8 cellular contexts compared by ENCODE assay signal in the genomic region with DNA sequence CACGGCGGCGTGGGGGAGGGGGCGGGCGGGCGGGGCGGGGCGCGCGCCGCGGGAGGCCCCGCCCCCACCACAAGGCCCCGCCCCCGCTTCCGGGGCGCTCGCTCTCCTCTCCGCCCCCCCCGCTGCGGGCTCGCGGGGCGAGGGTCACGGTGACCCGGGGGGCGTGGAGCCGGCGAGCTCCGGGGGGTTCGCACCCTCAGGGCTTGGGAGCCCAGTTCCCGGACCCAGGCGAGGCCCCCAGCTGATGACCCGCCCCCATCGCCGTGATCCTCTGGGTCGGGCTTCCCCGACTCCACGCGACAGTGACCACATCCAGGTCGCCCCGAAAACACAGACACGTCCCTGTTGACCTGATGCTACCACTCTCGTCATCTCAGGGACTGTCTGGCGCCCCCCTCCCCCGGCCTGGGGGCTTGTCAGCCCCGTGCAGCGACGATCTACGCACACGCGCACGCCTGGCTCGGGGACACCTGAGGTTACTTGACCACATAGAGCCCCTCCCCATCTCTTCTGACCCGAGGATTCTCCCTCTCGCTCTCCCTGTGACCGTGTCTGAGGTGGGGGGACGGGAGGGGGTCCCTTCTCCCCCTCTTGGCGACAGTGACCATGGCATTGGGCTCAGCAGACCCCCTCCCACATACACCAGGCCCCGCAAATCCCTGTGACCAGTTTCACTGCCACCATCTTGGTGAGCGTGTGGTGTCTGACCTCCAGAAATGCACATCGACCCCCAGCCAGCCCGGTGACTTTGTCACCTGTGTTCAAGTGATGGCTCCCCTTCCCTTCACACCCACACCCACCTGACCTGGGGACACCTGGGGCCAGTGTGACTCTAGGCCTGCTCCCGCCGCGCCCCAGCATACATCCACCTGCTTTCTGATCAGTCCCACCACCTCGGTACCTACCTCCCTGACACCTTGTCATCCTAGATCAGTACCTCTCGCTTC. TPM values are rescaled to one million over a fixed set of nuclear protein-coding genes. Genes with fewer than 3 reads are reported as not detected.
A peak's percentile ranks its signal among the peaks of the same experiment; 100 is the strongest.
DNase-seq lines count a peak whose midpoint lies in the region; TF ChIP-seq lines count a peak whose summit lies in the region.

No MANE protein-coding gene starts in this region.

- no peak overlapping the region for H2AFZ ChIP-seq in OCI-LY1 (ENCODE audit: low read length)

- H3K9me3 Mint-ChIP-seq in immature natural killer cell: peaks cover 0 to 2% (median 0%) of the 10 kb centered on the region in 6 donors

- H3K79me2 ChIP-seq in OCI-LY1 (ENCODE audit: insufficient read depth, low read length): peaks cover 9% of the 10 kb centered on the region

- peaks cover 0 to 3% (median 0%) of the 10 kb centered on the region in 3 donors for H3K36me3 Mint-ChIP-seq in immature natural killer cell

- H3K27ac ChIP-seq in OCI-LY1 (ENCODE audit: low read depth, low read length, poor library complexity, severe bottlenecking): peak overlapping the region; percentile 25

- peaks cover 26 to 34% (median 31%) of the 10 kb centered on the region in 3 donors for H3K27me3 Mint-ChIP-seq in immature natural killer cell (ENCODE audit: low read depth in 3 of 3)

- no peaks in the 10 kb centered on the region for H3K27me3 ChIP-seq in OCI-LY1 (ENCODE audit: insufficient read depth, low read length)

- DNase-seq in NCI-H748 (lab: John Stamatoyannopoulos, UW; ENCODE audit: unreplicated experiment) (peak; percentile 32), NCI-H748 treated with DMSO at 0.1 percent for 48 hours (lab: John Stamatoyannopoulos, UW) (no peak), HEK293T (ENCODE audit: extremely low spot score) (no peak), astrocyte of the spinal cord (ENCODE audit: low read depth, low spot score) (peak; percentile 15), immature natural killer cell (peak; percentile 93 to 94 (median 94)), T1000 (lab: John Stamatoyannopoulos, UW) (no peak)
- DNase-seq in stimulated activated CD8-positive, alpha-beta memory T cell treated with anti-CD3 and anti-CD28 coated beads, Interleukin-4, amount 100 ng/mL, for 24 hours (ENCODE audit: low read depth): peak; percentile 45

- peak overlapping the region; percentile 80 to 99 (median 98) for H3K27ac Mint-ChIP-seq in immature natural killer cell

- no peaks in the 10 kb centered on the region for H3F3A ChIP-seq in OCI-LY1 (ENCODE audit: insufficient read depth, low read length)

- H3K9me2 ChIP-seq in OCI-LY1 (ENCODE audit: low read depth, low read length): no peaks in the 10 kb centered on the region

- peaks cover 8% of the 10 kb centered on the region; the same call in 1 of the 2 replicates for H3K36me3 ChIP-seq in OCI-LY1 (ENCODE audit: insufficient read depth, low read length)

- peaks cover 22% of the 10 kb centered on the region for H3K4me1 ChIP-seq in OCI-LY1 (ENCODE audit: insufficient read depth, low read length, severe bottlenecking)

- in situ Hi-C loops in astrocyte of the spinal cord (cut with HindIII; ENCODE audit: low sequenced_read_pairs): no loop called here

- CTCF ChIA-PET in HEK293T (lab: Yijun Ruan, JAX): interaction anchor here (0.6 to 1.2 kb wide), 3 partner anchors 16 to 35 kb away, joined by 3 to 4 read pairs (median 3); a partner anchor contains a TSS

- POLR2A ChIA-PET in HEK293T (lab: Yijun Ruan, JAX): interaction anchor here (0.7 to 1.9 kb wide), 18 partner anchors 8 to 609 kb away, joined by 3 to 30 read pairs (median 3); a partner anchor contains a TSS

- no peaks in the 10 kb centered on the region for H4K20me1 ChIP-seq in OCI-LY1 (ENCODE audit: insufficient read depth, low read length)

- H3K4me2 ChIP-seq in OCI-LY1 (ENCODE audit: low read length): peak overlapping the region; percentile 99

- peaks cover 31 to 35% of the 10 kb centered on the region in 2 donors for H3K4me1 Mint-ChIP-seq in immature natural killer cell

- no peak for TF ChIP-seq CTCF in OCI-LY1 (IDR thresholded peaks at IDR 0.05; ENCODE audit: low read length)
- TF ChIP-seq CTCF in astrocyte of the spinal cord (IDR thresholded peaks at IDR 0.05; ENCODE audit: low read depth, low read length): no peak

- peak overlapping the region; percentile 85 to 92 (median 90) for H3K4me3 Mint-ChIP-seq in immature natural killer cell

- H3K4me3 ChIP-seq in OCI-LY1 (ENCODE audit: low read depth, low read length, poor library complexity, severe bottlenecking): peak overlapping the region; percentile 99
- H3K4me3 ChIP-seq in astrocyte of the spinal cord (ENCODE audit: low read depth, low read length): peak overlapping the region; percentile 91

- peak overlapping the region; percentile 96 for H3K9ac ChIP-seq in OCI-LY1 (ENCODE audit: low read length)

- H3K9me3 ChIP-seq in OCI-LY1 (ENCODE audit: low read length): no peaks in the 10 kb centered on the region

TF ChIP-seq in HEK293T, 16 proteins besides CTCF, POLR2A, EP300 and RAD21:
- TF ChIP-seq L3MBTL2 (conservative IDR thresholded peaks at IDR 0.05): peak; percentile 30
- no peak for TF ChIP-seq ELF4 (IDR thresholded peaks at IDR 0.05)

RNA-seq across cellular contexts. Expression of a gene that starts 0.7 kb away (rescaled TPM):
- 1 to 10 TPM; 2.0 to 4.4 (median 2.7) TPM for polyA plus RNA-seq in immature natural killer cell

RNA-seq across cellular contexts. Expression of a gene that starts 10.3 kb away (rescaled TPM):
- under 1 TPM in 1 of 3 donors, not detected in 2; 0.86 TPM for polyA plus RNA-seq in immature natural killer cell

RNA-seq across cellular contexts. Expression of a gene that starts 15.8 kb away (rescaled TPM):
- polyA plus RNA-seq in immature natural killer cell: 10 to 100 TPM; 15.6 to 31.1 (median 17.0) TPM

RNA-seq across cellular contexts. Expression of a gene that starts 16.0 kb away (rescaled TPM):
- polyA plus RNA-seq in immature natural killer cell: not detected

RNA-seq across cellular contexts. Expression of a gene that starts 21.6 kb away (rescaled TPM):
- polyA plus RNA-seq in immature natural killer cell: not detected

Comparison
In these comparisons a context has a peak if more than half of its experiments do, and no peak if none do; other contexts are left out.
1. DNase-seq: peak in NCI-H748 (single experiment), astrocyte of the spinal cord (single experiment), immature natural killer cell (3 of 3) and stimulated activated CD8-positive, alpha-beta memory T cell treated with anti-CD3 and anti-CD28 coated beads, Interleukin-4, amount 100 ng/mL, for 24 hours (single experiment); none in NCI-H748 treated with DMSO at 0.1 percent for 48 hours (single experiment), HEK293T (single experiment) and T1000 (single experiment).